12 cellular contexts compared by ENCODE assay signal in the genomic region with DNA sequence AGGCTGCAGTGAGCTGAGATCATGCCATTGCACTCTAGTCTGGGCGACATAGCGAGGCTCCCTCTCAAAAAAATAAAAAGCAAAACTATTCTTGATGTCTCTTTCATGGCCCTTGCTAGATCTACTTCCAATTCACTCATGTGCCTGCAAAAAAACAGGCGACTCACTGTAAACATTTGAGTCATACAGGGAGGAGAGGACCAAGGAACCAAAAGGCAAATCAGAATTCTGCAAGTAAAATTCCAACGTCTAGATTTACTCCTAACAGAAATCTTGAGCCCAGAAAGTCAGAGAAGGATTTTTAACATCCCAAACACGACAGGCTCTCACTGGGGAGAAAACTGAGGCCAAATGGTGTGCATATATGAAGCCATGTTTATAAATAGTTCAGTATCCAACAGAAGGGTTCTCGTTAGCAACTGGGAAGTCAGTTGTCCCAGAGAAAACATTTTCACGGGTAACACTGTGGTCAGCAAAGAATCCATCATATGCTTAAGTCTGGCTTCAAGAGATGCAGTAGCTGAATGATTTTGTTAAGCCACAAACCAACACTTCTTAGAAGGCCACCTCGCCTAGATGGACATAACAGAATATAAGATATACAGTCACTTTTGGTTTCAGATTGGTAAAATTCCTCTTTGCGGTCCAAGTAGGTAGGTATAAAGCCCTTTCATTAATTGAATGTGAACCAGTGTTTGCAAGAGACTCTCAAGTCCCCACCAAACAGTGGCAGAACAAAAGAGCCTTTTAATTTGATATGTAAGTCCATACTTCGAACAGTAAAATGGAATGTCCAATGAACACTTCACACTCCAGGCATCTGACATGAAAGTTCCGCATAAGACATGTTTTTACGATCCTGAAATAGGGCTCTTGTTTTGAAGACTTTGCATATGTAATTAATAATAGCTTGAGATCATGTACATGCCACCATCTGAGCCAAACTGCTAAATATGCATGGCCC. TPM values are rescaled to one million over a fixed set of nuclear protein-coding genes. Genes with fewer than 3 reads are reported as not detected.
DNase-seq lines count a peak whose midpoint lies in the region; ATAC-seq, FAIRE-seq and TF ChIP-seq lines count a peak whose summit lies in the region.
"Had no signal": no experiment of that assay in that cellular context is flagged by ENCODE, and none has a peak within 500 bp of the region (broad histone marks: within the 10 kb centered on the region; RNA-seq: fewer than 3 reads in every experiment).

No MANE protein-coding gene starts in this region.

- H3K27ac Mint-ChIP-seq in endodermal cell: no peak overlapping the region
- H3K27ac Mint-ChIP-seq in natural killer cell treated with Interleukin-12 subunit alpha and Interleukin-12 subunit beta and Interleukin-15 and Interleukin-18, amount 100 ng/mL, for 72 hours: peak overlapping the region; percentile 24 to 57

- peak overlapping the region; percentile 58; the same call in 1 of the 2 replicates for H3K18ac ChIP-seq in IMR-90 (ENCODE audit: low read depth, low read length)

- H4K8ac ChIP-seq in IMR-90 (ENCODE audit: low read depth in 2 of 2, low read length in 2 of 2): peak overlapping the region in 1 of 2 experiments; percentile 54; a peak in 1 of 4 replicates

- H3K27ac ChIP-seq in IMR-90 (ENCODE audit: insufficient read depth, low read length) (peak overlapping the region; percentile 59; the same call in 1 of the 2 replicates), endodermal cell (ENCODE audit: low read depth, low read length) (peak overlapping the region; percentile 79), thyroid gland (no peak overlapping the region)

- peak; percentile 92 for ATAC-seq in IMR-90 (ENCODE audit: low read depth)
- no peak for ATAC-seq in natural killer cell treated with Interleukin-12 subunit alpha and Interleukin-12 subunit beta and Interleukin-15 and Interleukin-18, amount 100 ng/mL, for 72 hours
- ATAC-seq: mucosa of descending colon had no signal

- no peak overlapping the region for H2AK5ac ChIP-seq in IMR-90 (ENCODE audit: low read depth, low read length)

- POLR2A ChIA-PET in IMR-90 (lab: Charles Lee; ENCODE audit: unreplicated experiment): interaction anchor here (1.0 kb wide), 1 partner anchor 9 kb away, joined by 6 read pairs; no protein-coding TSS in a partner anchor
- POLR2A ChIA-PET in GM10248 (lab: Yijun Ruan, JAX): interaction anchor here (0.5 kb wide), 1 partner anchor 230 kb away, joined by 3 read pairs; no protein-coding TSS in a partner anchor

- peak overlapping the region; percentile 29; the same call in 1 of the 2 replicates for H3K56ac ChIP-seq in IMR-90 (ENCODE audit: extremely low read depth, insufficient read depth, low read length)

- peak overlapping the region; percentile 18 for H3K23ac ChIP-seq in IMR-90 (ENCODE audit: low read depth, low read length)

- CTCF ChIA-PET in IMR-90 (lab: Yijun Ruan, JAX) (interaction anchor here (0.7 to 1.2 kb wide), 3 partner anchors 15 to 38 kb away, joined by 3 to 5 read pairs (median 3); no protein-coding TSS in a partner anchor), GM10248 (lab: Yijun Ruan, JAX) (interaction anchor here (0.8 to 3.9 kb wide), 4 partner anchors 14 to 35 kb away, joined by 3 to 24 read pairs (median 4); no protein-coding TSS in a partner anchor)

- peak overlapping the region; percentile 62 for H3K4me2 ChIP-seq in IMR-90 (ENCODE audit: low read depth, low read length)

- no peak overlapping the region for H3K4me3 ChIP-seq in AG10803 (ENCODE audit: low read length)
- H3K4me3 ChIP-seq in IMR-90 (ENCODE audit: insufficient read depth, low read depth, low read length): no peak overlapping the region
- no peak overlapping the region for H3K4me3 ChIP-seq in endodermal cell (ENCODE audit: low read length)
- no peak overlapping the region for H3K4me3 ChIP-seq in thyroid gland (replicated peaks in 1 of 3)
- H3K4me3 ChIP-seq: mucosa of descending colon had no signal

- H3K4me1 ChIP-seq in IMR-90 (ENCODE audit: control insufficient read depth, insufficient read depth, low read length) (peaks cover 8% of the 10 kb centered on the region), endodermal cell (ENCODE audit: control insufficient read depth, insufficient read depth, low read length) (no peaks in the 10 kb centered on the region), thyroid gland (no peaks in the 10 kb centered on the region)

- H3K27me3 ChIP-seq in IMR-90 (ENCODE audit: control insufficient read depth, insufficient read depth, low read length) (no peaks in the 10 kb centered on the region), endodermal cell (ENCODE audit: control insufficient read depth, insufficient read depth, low read length, poor library complexity, severe bottlenecking) (no peaks in the 10 kb centered on the region), thyroid gland (no peaks in the 10 kb centered on the region)

- intact Hi-C loops in IMR-90 (cut with micrococcal nuclease) (loop anchor here (5.0 kb wide), 2 partner anchors 35 to 95 kb away; no protein-coding TSS in a partner anchor), thyroid gland (cut with DNase I) (no loop called here)

- 0 out of 2 replicates have a peak, but pooled peaks cover 4% of the 10 kb centered on the region for H3K9me1 ChIP-seq in IMR-90 (ENCODE audit: insufficient read depth, low read length)

- TF ChIP-seq POLR2A in IMR-90 (IDR thresholded peaks at IDR 0.05; ENCODE audit: low read depth, low read length) (no peak), thyroid gland (IDR thresholded peaks at IDR 0.05) (no peak)

- DNase-seq in AG10803 (ENCODE audit: low read depth) (peak; percentile 37), IMR-90 (peak; percentile 85), endodermal cell (no peak), thyroid gland (no peak), D721Med (ENCODE audit: insufficient read length, low spot score) (no peak), GM10248 (ENCODE audit: extremely low spot score) (no peak), GM19239 (ENCODE audit: insufficient read length, low spot score) (no peak)
- no peak for DNase-seq in natural killer cell treated with Interleukin-12 subunit alpha and Interleukin-12 subunit beta and Interleukin-15 and Interleukin-18, amount 100 ng/mL, for 72 hours (ENCODE audit: low spot score)
- DNase-seq: activated CD4-positive, alpha-beta T cell treated with anti-CD3 and anti-CD28 coated beads, Interleukin-2, amount 50 U/mL, for 1 hour; H7; mucosa of descending colon; NCI-H1694 had no signal

- peak overlapping the region; percentile 55 for H3K14ac ChIP-seq in IMR-90 (replicated peaks; ENCODE audit: low read depth, low read length)

- in situ Hi-C loops in IMR-90 (cut with MboI; ENCODE audit: low sequenced_read_pairs): loop anchor here (25.0 kb wide), 1 partner anchor 585 kb away; no protein-coding TSS in a partner anchor

- TF ChIP-seq CTCF in AG10803 (conservative IDR thresholded peaks at IDR 0.05; ENCODE audit: low read length) (no peak), IMR-90 (conservative IDR thresholded peaks at IDR 0.05; ENCODE audit: low read depth, low read length) (no peak), endodermal cell (conservative IDR thresholded peaks at IDR 0.05) (no peak), thyroid gland (IDR thresholded peaks at IDR 0.05) (no peak), D721Med (IDR thresholded peaks at IDR 0.05; ENCODE audit: insufficient read depth, missing control alignments) (no peak), GM10248 (IDR thresholded peaks at IDR 0.05; ENCODE audit: control extremely low read depth, extremely low read depth, low read depth, missing control alignments) (no peak)

- H2BK5ac ChIP-seq in IMR-90 (ENCODE audit: low read depth, low read length, poor library complexity, severe bottlenecking): peak overlapping the region; percentile 87

- no peak overlapping the region for H2AFZ ChIP-seq in IMR-90 (replicated peaks; ENCODE audit: low read length, poor library complexity)

- H2BK120ac ChIP-seq in IMR-90 (ENCODE audit: low read depth, low read length): peak overlapping the region; percentile 28; the same call in 1 of the 2 replicates

- H3K36me3 ChIP-seq in IMR-90 (ENCODE audit: control insufficient read depth, insufficient read depth, low read length): peaks cover 38% of the 10 kb centered on the region
- peaks cover 13% of the 10 kb centered on the region for H3K36me3 ChIP-seq in endodermal cell (ENCODE audit: control insufficient read depth, insufficient read depth, low read length)
- H3K36me3 ChIP-seq in thyroid gland: peaks cover 30 to 35% of the 10 kb centered on the region in 2 donors

- H4K20me1 ChIP-seq in IMR-90 (ENCODE audit: insufficient read depth, low read length): no peaks in the 10 kb centered on the region

- FAIRE-seq in D721Med (lab: Jason Lieb, UNC) (no peak), GM19239 (lab: Jason Lieb, UNC) (no peak)

- TF ChIP-seq RAD21 in IMR-90 (IDR thresholded peaks at IDR 0.05; ENCODE audit: low read length): no peak

- H3K4ac ChIP-seq in IMR-90 (ENCODE audit: low read depth, low read length): peak overlapping the region; percentile 34; the same call in 1 of the 2 replicates

- no peak overlapping the region for H2BK15ac ChIP-seq in IMR-90 (ENCODE audit: low read depth, low read length)

- peak overlapping the region; percentile 9 for H2BK20ac ChIP-seq in IMR-90 (ENCODE audit: low read depth, low read length)

- no peaks in the 10 kb centered on the region for H3K27me3 Mint-ChIP-seq in endodermal cell (ENCODE audit: insufficient read depth)
- H3K27me3 Mint-ChIP-seq in natural killer cell treated with Interleukin-12 subunit alpha and Interleukin-12 subunit beta and Interleukin-15 and Interleukin-18, amount 100 ng/mL, for 72 hours: no peaks in the 10 kb centered on the region

- no peak overlapping the region for H3K4me3 Mint-ChIP-seq in endodermal cell
- no peak overlapping the region for H3K4me3 Mint-ChIP-seq in natural killer cell treated with Interleukin-12 subunit alpha and Interleukin-12 subunit beta and Interleukin-15 and Interleukin-18, amount 100 ng/mL, for 72 hours

- H3K9me3 Mint-ChIP-seq in endodermal cell: peaks cover 10% of the 10 kb centered on the region
- H3K9me3 Mint-ChIP-seq in natural killer cell treated with Interleukin-12 subunit alpha and Interleukin-12 subunit beta and Interleukin-15 and Interleukin-18, amount 100 ng/mL, for 72 hours: no peaks in the 10 kb centered on the region

- dilution Hi-C loops in IMR-90 (cut with HindIII; ENCODE audit: low sequenced_read_pairs, unreplicated experiment): no loop called here

- H3K9ac ChIP-seq in IMR-90 (ENCODE audit: low read depth, low read length) (no peak overlapping the region; the same call in 1 of the 2 replicates), endodermal cell (ENCODE audit: extremely low read depth, low read length, poor library complexity, severe bottlenecking) (no peak overlapping the region)

- peak overlapping the region; percentile 3; the same call in 1 of the 2 replicates for H4K5ac ChIP-seq in IMR-90 (ENCODE audit: low read depth, low read length)

- H3K36me3 Mint-ChIP-seq in endodermal cell (ENCODE audit: low read depth): peaks cover 24% of the 10 kb centered on the region
- peaks cover 23% of the 10 kb centered on the region for H3K36me3 Mint-ChIP-seq in natural killer cell treated with Interleukin-12 subunit alpha and Interleukin-12 subunit beta and Interleukin-15 and Interleukin-18, amount 100 ng/mL, for 72 hours

- H3K4me1 Mint-ChIP-seq in endodermal cell: peaks cover 8% of the 10 kb centered on the region
- peaks cover 27 to 39% of the 10 kb centered on the region in 2 donors for H3K4me1 Mint-ChIP-seq in natural killer cell treated with Interleukin-12 subunit alpha and Interleukin-12 subunit beta and Interleukin-15 and Interleukin-18, amount 100 ng/mL, for 72 hours (ENCODE audit: low read depth in 2 of 2)

- peaks cover 3 to 4% of the 10 kb centered on the region in 2 experiments; a peak in 3 of 4 replicates for H3K79me1 ChIP-seq in IMR-90 (ENCODE audit: low read depth in 1 of 2, low read length in 2 of 2)

- 0 out of 2 replicates have a peak, but pooled peaks cover 2% of the 10 kb centered on the region for H3K9me3 ChIP-seq in IMR-90 (ENCODE audit: control insufficient read depth, insufficient read depth, low read length)
- H3K9me3 ChIP-seq in endodermal cell (ENCODE audit: control insufficient read depth, low read length): no peaks in the 10 kb centered on the region
- H3K9me3 ChIP-seq in thyroid gland: no peaks in the 10 kb centered on the region
- H3K9me3 ChIP-seq: mucosa of descending colon had no signal

- WGBS in IMR-90 (ENCODE audit: extremely low coverage in 2 of 2, insufficient read length in 1 of 2), 2 experiments: 100% methylated on average over 1 of the region's 12 CpGs; no CpG with 5 or more reads in 1 of the 2 experiments
- WGBS in endodermal cell (ENCODE audit: insufficient coverage in 1 of 2, insufficient read length in 1 of 2), 2 experiments: 89 to 92% methylated on average over 9 to 12 of the region's 12 CpGs
- WGBS in thyroid gland, 2 donors: 83 to 89% methylated on average over 12 of the region's 12 CpGs

- no peak overlapping the region for H2AK9ac ChIP-seq in IMR-90 (replicated peaks; ENCODE audit: low read depth, low read length, poor library complexity)

- BruUV-seq in IMR-90 (replicated peaks; lab: Mats Ljungman, UMichigan): no TSS peak

- H4K91ac ChIP-seq in IMR-90 (ENCODE audit: insufficient read depth, low read depth, low read length): peak overlapping the region; percentile 22; the same call in 1 of the 2 replicates

RNA-seq across cellular contexts. Expression of gene LITAF, which starts 39.9 kb away (rescaled TPM):
- total RNA-seq in IMR-90 (2012; rRNA removed): 96.9 and 113 TPM in 2 replicates
- 203 and 206 TPM in 2 replicates for polyA plus RNA-seq in IMR-90 (2012; rRNA removed)
- 126 and 616 TPM in 2 replicates for polyA plus RNA-seq in IMR-90 (2012; cell fraction: cytosol; rRNA removed)
- 97.8 and 160 TPM in 2 replicates for polyA plus RNA-seq in IMR-90 (2012; cell fraction: nucleus; rRNA removed; ENCODE audit: low replicate concordance)
- total RNA-seq in endodermal cell: 10 to 100 TPM; 36.6 to 62.9 TPM
- polyA plus RNA-seq in endodermal cell (2013, experiment 1 of 2): 85.2 TPM
- polyA plus RNA-seq in endodermal cell (2013, experiment 2 of 2): 71.3 TPM
- 100 to 1,000 TPM; 112 to 191 TPM for total RNA-seq in natural killer cell treated with Interleukin-12 subunit alpha and Interleukin-12 subunit beta and Interleukin-15 and Interleukin-18, amount 100 ng/mL, for 72 hours
- 100 to 1,000 TPM; 101 to 136 (median 112) TPM for total RNA-seq in thyroid gland

Comparison
In these comparisons a context has a peak if more than half of its experiments do, and no peak if none do; other contexts are left out.
1. DNase-seq: peak in AG10803 (single experiment) and IMR-90 (single experiment); none in endodermal cell (single experiment), natural killer cell treated with Interleukin-12 subunit alpha and Interleukin-12 subunit beta and Interleukin-15 and Interleukin-18, amount 100 ng/mL, for 72 hours (single experiment), thyroid gland (0 of 2), D721Med (single experiment), GM10248 (single experiment) and GM19239 (single experiment).
2. H3K27ac ChIP-seq: peak in IMR-90 (single experiment) and endodermal cell (single experiment); none in thyroid gland (0 of 3).